In the genomic region with DNA sequence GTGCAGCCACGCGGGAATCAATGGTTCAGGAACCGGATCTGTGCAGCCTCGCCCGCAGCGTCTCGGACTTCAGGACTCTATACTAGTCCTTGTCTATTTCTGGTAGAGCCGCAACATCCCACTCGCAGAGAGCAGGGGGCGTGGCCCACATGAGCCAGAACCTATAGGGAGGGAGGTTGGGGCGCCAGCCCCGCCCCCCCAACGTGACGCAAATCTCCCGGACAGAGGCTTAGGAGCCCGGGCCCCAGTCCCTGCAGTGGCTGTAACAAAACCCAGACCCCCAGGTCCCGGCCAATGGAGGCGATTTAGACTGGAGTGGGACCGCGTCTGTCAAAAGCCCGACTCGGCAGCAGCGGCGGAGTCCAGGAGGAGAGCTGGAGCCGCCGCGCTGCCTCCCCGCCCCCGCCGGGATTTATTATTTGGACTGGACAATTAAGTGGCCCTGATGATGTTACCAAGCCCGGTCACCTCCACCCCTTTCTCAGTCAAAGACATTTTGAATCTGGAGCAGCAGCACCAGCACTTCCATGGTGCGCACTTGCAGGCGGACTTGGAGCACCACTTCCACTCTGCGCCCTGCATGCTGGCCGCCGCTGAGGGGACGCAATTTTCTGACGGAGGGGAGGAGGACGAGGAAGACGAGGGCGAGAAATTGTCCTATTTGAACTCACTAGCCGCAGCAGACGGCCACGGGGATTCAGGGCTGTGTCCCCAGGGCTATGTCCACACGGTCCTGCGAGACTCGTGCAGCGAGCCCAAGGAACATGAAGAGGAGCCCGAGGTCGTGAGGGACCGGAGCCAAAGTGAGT, we compare ENCODE assay signal across 9 cellular contexts. TPM values are rescaled to one million over a fixed set of nuclear protein-coding genes. Genes with fewer than 3 reads are reported as not detected.
DNase-seq lines count a peak whose midpoint lies in the region; ATAC-seq lines count a peak whose summit lies in the region.
"Had no signal": no experiment of that assay in that cellular context is flagged by ENCODE, and none has a peak within 500 bp of the region (broad histone marks: within the 10 kb centered on the region; RNA-seq: fewer than 3 reads in every experiment).

A gene (plus strand): TSS at position 256 of the 809 bp plus-strand sequence. CDS start 190 bp downstream, at position 446.

- peak within 1 kb of the TSS; percentile 46 for H3K27ac Mint-ChIP-seq in activated naive CD8-positive, alpha-beta T cell treated with anti-CD3 and anti-CD28 coated beads, Interleukin-2, amount 10 ng/mL, durations not matched to agents 7 days and 5 days
- H3K27ac Mint-ChIP-seq in memory B cell: peak within 1 kb of the TSS; percentile 62
- no peak within 1 kb of the TSS for H3K27ac Mint-ChIP-seq in stimulated activated naive CD8-positive, alpha-beta T cell treated with anti-CD3 and anti-CD28 coated beads, Interleukin-15, amount 100 ng/mL, for 72 hours

- peaks cover 29% of the 10 kb centered on the region for H3K4me1 Mint-ChIP-seq in activated naive CD8-positive, alpha-beta T cell treated with anti-CD3 and anti-CD28 coated beads, Interleukin-2, amount 10 ng/mL, durations not matched to agents 7 days and 5 days
- peaks cover 30% of the 10 kb centered on the region for H3K4me1 Mint-ChIP-seq in memory B cell
- H3K4me1 Mint-ChIP-seq in stimulated activated naive CD8-positive, alpha-beta T cell treated with anti-CD3 and anti-CD28 coated beads, Interleukin-15, amount 100 ng/mL, for 72 hours: peaks cover 83% of the 10 kb centered on the region

- H3K9me3 Mint-ChIP-seq in activated naive CD8-positive, alpha-beta T cell treated with anti-CD3 and anti-CD28 coated beads, Interleukin-2, amount 10 ng/mL, durations not matched to agents 7 days and 5 days: no peaks in the 10 kb centered on the region
- no peaks in the 10 kb centered on the region for H3K9me3 Mint-ChIP-seq in memory B cell
- no peaks in the 10 kb centered on the region for H3K9me3 Mint-ChIP-seq in stimulated activated naive CD8-positive, alpha-beta T cell treated with anti-CD3 and anti-CD28 coated beads, Interleukin-15, amount 100 ng/mL, for 72 hours

- peak; percentile 40 for ATAC-seq in activated naive CD8-positive, alpha-beta T cell treated with anti-CD3 and anti-CD28 coated beads, Interleukin-2, amount 10 ng/mL, durations not matched to agents 7 days and 5 days (ENCODE audit: low read depth)
- ATAC-seq in memory B cell (ENCODE audit: low read depth) (peak; percentile 25), HG03457 (IDR thresholded peaks at IDR 0.05; ENCODE audit: unreplicated experiment) (no peak)
- peak; percentile 66 for ATAC-seq in stimulated activated naive CD8-positive, alpha-beta T cell treated with anti-CD3 and anti-CD28 coated beads, Interleukin-15, amount 100 ng/mL, for 72 hours

- peaks cover 3% of the 10 kb centered on the region for H3K36me3 Mint-ChIP-seq in activated naive CD8-positive, alpha-beta T cell treated with anti-CD3 and anti-CD28 coated beads, Interleukin-2, amount 10 ng/mL, durations not matched to agents 7 days and 5 days
- H3K36me3 Mint-ChIP-seq in memory B cell: no peaks in the 10 kb centered on the region

- DNase-seq in NCI-H2081 (lab: John Stamatoyannopoulos, UW) (peak; percentile 17 to 35), NCI-H2081 treated with DMSO at 0.1 percent for 48 hours (lab: John Stamatoyannopoulos, UW) (no peak), LHCN-M2 (ENCODE audit: low read depth) (peak; percentile 50), memory B cell (ENCODE audit: low spot score in 2 of 2) (peak in 1 of 2 donors; percentile 27), NCI-H2196 treated with DMSO at 0.1 percent for 48 hours (lab: John Stamatoyannopoulos, UW; ENCODE audit: unreplicated experiment) (no peak)
- DNase-seq in activated naive CD8-positive, alpha-beta T cell treated with anti-CD3 and anti-CD28 coated beads, Interleukin-2, amount 10 ng/mL, durations not matched to agents 7 days and 5 days: no peak
- DNase-seq in stimulated activated naive CD8-positive, alpha-beta T cell treated with anti-CD3 and anti-CD28 coated beads, Interleukin-15, amount 100 ng/mL, for 72 hours: peak in 1 of 2 donors; percentile 60

- H3K27me3 Mint-ChIP-seq in activated naive CD8-positive, alpha-beta T cell treated with anti-CD3 and anti-CD28 coated beads, Interleukin-2, amount 10 ng/mL, durations not matched to agents 7 days and 5 days: peaks cover 91% of the 10 kb centered on the region
- peaks cover 36% of the 10 kb centered on the region for H3K27me3 Mint-ChIP-seq in memory B cell
- peaks cover 100% of the 10 kb centered on the region for H3K27me3 Mint-ChIP-seq in stimulated activated naive CD8-positive, alpha-beta T cell treated with anti-CD3 and anti-CD28 coated beads, Interleukin-15, amount 100 ng/mL, for 72 hours

- POLR2A ChIA-PET in activated naive CD8-positive, alpha-beta T cell treated with anti-CD3 and anti-CD28 coated beads, Interleukin-2, amount 10 ng/mL, durations not matched to agents 7 days and 5 days (lab: Charles Lee): no interaction called here

- H3K4me3 Mint-ChIP-seq in activated naive CD8-positive, alpha-beta T cell treated with anti-CD3 and anti-CD28 coated beads, Interleukin-2, amount 10 ng/mL, durations not matched to agents 7 days and 5 days: peak within 1 kb of the TSS; percentile 48
- peak within 1 kb of the TSS; percentile 58 for H3K4me3 Mint-ChIP-seq in memory B cell
- H3K4me3 Mint-ChIP-seq in stimulated activated naive CD8-positive, alpha-beta T cell treated with anti-CD3 and anti-CD28 coated beads, Interleukin-15, amount 100 ng/mL, for 72 hours: peak within 1 kb of the TSS; percentile 49 to 80

RNA-seq across cellular contexts. Expression of the gene that starts here (rescaled TPM):
- total RNA-seq in LHCN-M2 (2014; rRNA removed): 0.19 TPM in 1 of 2 replicates, not detected in the other
- polyA plus RNA-seq in LHCN-M2 (2012): not detected
- not detected for total RNA-seq in activated naive CD8-positive, alpha-beta T cell treated with anti-CD3 and anti-CD28 coated beads, Interleukin-2, amount 10 ng/mL, durations not matched to agents 7 days and 5 days
- total RNA-seq: SJSA1 had no signal

Comparison
In these comparisons a context has a peak if more than half of its experiments do, and no peak if none do; other contexts are left out.
1. DNase-seq: peak in NCI-H2081 (2 of 2); none in NCI-H2081 treated with DMSO at 0.1 percent for 48 hours (single experiment), activated naive CD8-positive, alpha-beta T cell treated with anti-CD3 and anti-CD28 coated beads, Interleukin-2, amount 10 ng/mL, durations not matched to agents 7 days and 5 days (single experiment) and NCI-H2196 treated with DMSO at 0.1 percent for 48 hours (single experiment).
2. Peak in DNase-seq in LHCN-M2; RNA of the gene not detected or under 1 TPM.
3. Peak in ATAC-seq in activated naive CD8-positive, alpha-beta T cell treated with anti-CD3 and anti-CD28 coated beads, Interleukin-2, amount 10 ng/mL, durations not matched to agents 7 days and 5 days; RNA of the gene not detected or under 1 TPM.
4. H3K27ac Mint-ChIP-seq: peak in activated naive CD8-positive, alpha-beta T cell treated with anti-CD3 and anti-CD28 coated beads, Interleukin-2, amount 10 ng/mL, durations not matched to agents 7 days and 5 days (single experiment) and memory B cell (single experiment); none in stimulated activated naive CD8-positive, alpha-beta T cell treated with anti-CD3 and anti-CD28 coated beads, Interleukin-15, amount 100 ng/mL, for 72 hours (0 of 2).
5. Peak in every context shown above with its lines, with median percentiles within 50 percentile points of each other: H3K4me3 Mint-ChIP-seq.